ENCODE assay signal across 8 cellular contexts in genomic region chr2:113876503-113877387, GRCh38. TPM values are rescaled to one million over a fixed set of nuclear protein-coding genes. Genes with fewer than 3 reads are reported as not detected.
DNase-seq lines count a peak whose midpoint lies in the region; ATAC-seq and TF ChIP-seq lines count a peak whose summit lies in the region.

No MANE protein-coding gene starts in this region.

- peak; percentile 59; the same call in 1 of the 2 replicates for ATAC-seq in Panc1
- ATAC-seq in naive thymus-derived CD4-positive, alpha-beta T cell, result peak; percentile 90
- peak; percentile 28 to 62 for ATAC-seq in upper lobe of left lung (ENCODE audit: low FRiP score in 2 of 2)
- ATAC-seq in HG03354 (IDR thresholded peaks at IDR 0.05; ENCODE audit: poor library complexity, severe bottlenecking, unreplicated experiment), result no peak

- WGBS in upper lobe of left lung, 2 donors, result 71 to 76% methylated on average over 19 of the region's 19 CpGs

- H3K27ac Mint-ChIP-seq in naive thymus-derived CD4-positive, alpha-beta T cell, result peak overlapping the region; percentile 83 to 96 (median 92)
- H3K27ac Mint-ChIP-seq in endothelial cell (ENCODE audit: unreplicated experiment), result no peak overlapping the region

- no peaks in the 10 kb centered on the region for H3K9me3 ChIP-seq in Panc1 (ENCODE audit: control insufficient read depth, insufficient read depth, low read depth, low read length)
- no peaks in the 10 kb centered on the region for H3K9me3 ChIP-seq in naive thymus-derived CD4-positive, alpha-beta T cell (ENCODE audit: control insufficient read depth in 2 of 3, low read length in 3 of 3)
- no peaks in the 10 kb centered on the region for H3K9me3 ChIP-seq in upper lobe of left lung

- TF ChIP-seq CTCF in Panc1 (IDR thresholded peaks at IDR 0.05) (no peak), upper lobe of left lung (IDR thresholded peaks at IDR 0.05) (no peak), endothelial cell (IDR thresholded peaks at IDR 0.05; ENCODE audit: unreplicated experiment) (no peak)

- H3K36me3 ChIP-seq in Panc1 (ENCODE audit: control insufficient read depth, insufficient read depth, low read length), result no peaks in the 10 kb centered on the region
- H3K36me3 ChIP-seq in naive thymus-derived CD4-positive, alpha-beta T cell (ENCODE audit: control insufficient read depth in 2 of 3, insufficient read depth in 3 of 3, low read length in 3 of 3), result no peaks in the 10 kb centered on the region
- H3K36me3 ChIP-seq in upper lobe of left lung, result no peaks in the 10 kb centered on the region

- CTCF ChIA-PET in Panc1 (lab: Charles Lee), result no interaction called here
- CTCF ChIA-PET in naive thymus-derived CD4-positive, alpha-beta T cell (lab: Charles Lee), result interaction anchor here (0.7 to 2.2 kb wide), 3 partner anchors 12 to 96 kb away, joined by 3 to 7 read pairs (median 4); partner anchors contain the start of gene ACTR3

- no peak overlapping the region for H3K27ac ChIP-seq in Panc1 (ENCODE audit: low read length)
- peak overlapping the region; percentile 73 for H3K27ac ChIP-seq in naive thymus-derived CD4-positive, alpha-beta T cell (ENCODE audit: low read depth, low read length)
- H3K27ac ChIP-seq in upper lobe of left lung, result peak overlapping the region in 1 of 4 donors; percentile 39

- H3K9me3 Mint-ChIP-seq in naive thymus-derived CD4-positive, alpha-beta T cell, result no peaks in the 10 kb centered on the region
- no peaks in the 10 kb centered on the region for H3K9me3 Mint-ChIP-seq in endothelial cell (ENCODE audit: unreplicated experiment)

- peak overlapping the region; percentile 55 to 84 (median 72) for H3K4me3 Mint-ChIP-seq in naive thymus-derived CD4-positive, alpha-beta T cell
- no peak overlapping the region for H3K4me3 Mint-ChIP-seq in endothelial cell (ENCODE audit: unreplicated experiment)

- BruUV-seq in Panc1 (replicated peaks; lab: Mats Ljungman, UMichigan), result no TSS peak

- in situ Hi-C loops in Panc1 (cut with HindIII; ENCODE audit: low pct_unique_long_range_greater_than_20kb, low sequenced_read_pairs), result no loop called here

- POLR2A ChIA-PET in Panc1 (lab: Charles Lee), result no interaction called here
- POLR2A ChIA-PET in naive thymus-derived CD4-positive, alpha-beta T cell (lab: Charles Lee), result interaction anchor here (0.6 to 2.0 kb wide), 7 partner anchors 10 to 1698 kb away, joined by 3 to 7 read pairs (median 4); partner anchors contain the start of gene ACTR3

- no peaks in the 10 kb centered on the region for H3K27me3 ChIP-seq in Panc1 (ENCODE audit: control insufficient read depth, insufficient read depth, low read length)
- H3K27me3 ChIP-seq in naive thymus-derived CD4-positive, alpha-beta T cell (ENCODE audit: control insufficient read depth in 2 of 2, insufficient read depth in 2 of 2, low read length in 2 of 2), result no peaks in the 10 kb centered on the region
- H3K27me3 ChIP-seq in upper lobe of left lung, result no peaks in the 10 kb centered on the region

- peaks cover 38 to 69% (median 64%) of the 10 kb centered on the region in 7 donors for H3K4me1 Mint-ChIP-seq in naive thymus-derived CD4-positive, alpha-beta T cell
- peaks cover 16% of the 10 kb centered on the region for H3K4me1 Mint-ChIP-seq in endothelial cell (ENCODE audit: unreplicated experiment)

- intact Hi-C loops in Panc1 (cut with micrococcal nuclease; ENCODE audit: unreplicated experiment), result no loop called here
- intact Hi-C loops in naive thymus-derived CD4-positive, alpha-beta T cell (cut with micrococcal nuclease), result loop anchor here (1.0 to 2.0 kb wide), 3 partner anchors 13 to 120 kb away; partner anchors contain the start of gene SLC35F5 (in 1 of the 2)

- H3K4me1 ChIP-seq in Panc1 (ENCODE audit: control insufficient read depth, insufficient read depth, low read length) (peaks cover 12% of the 10 kb centered on the region), upper lobe of left lung (peaks cover 4 to 20% (median 17%) of the 10 kb centered on the region in 4 donors)
- peaks cover 4 to 23% of the 10 kb centered on the region in 2 donors for H3K4me1 ChIP-seq in naive thymus-derived CD4-positive, alpha-beta T cell (ENCODE audit: control insufficient read depth in 2 of 2, insufficient read depth in 2 of 2, low read length in 2 of 2)

- no peak overlapping the region for H3K4me3 ChIP-seq in Panc1 (ENCODE audit: low read depth in 2 of 2, low read length in 2 of 2)
- H3K4me3 ChIP-seq in naive thymus-derived CD4-positive, alpha-beta T cell (ENCODE audit: low read length), result no peak overlapping the region
- no peak overlapping the region for H3K4me3 ChIP-seq in upper lobe of left lung

- no peak for TF ChIP-seq POLR2A in upper lobe of left lung (IDR thresholded peaks at IDR 0.05)

- no peaks in the 10 kb centered on the region for H3K27me3 Mint-ChIP-seq in naive thymus-derived CD4-positive, alpha-beta T cell
- H3K27me3 Mint-ChIP-seq in endothelial cell (ENCODE audit: unreplicated experiment), result peaks cover 8% of the 10 kb centered on the region

- DNase-seq in DMS53 treated with DMSO at 0.1 percent for 48 hours (lab: John Stamatoyannopoulos, UW; ENCODE audit: unreplicated experiment) (peak; percentile 60), Panc1 (ENCODE audit: low read depth, low spot score) (no peak), upper lobe of left lung (peak in 1 of 2 donors; percentile 45), endothelial cell (ENCODE audit: low spot score) (no peak), KG1 (lab: John Stamatoyannopoulos, UW) (no peak)
- peak; percentile 85 for DNase-seq in activated effector memory CD4-positive, alpha-beta T cell treated with anti-CD3 and anti-CD28 coated beads, Interleukin-2, amount 50 U/mL, for 16 hours
- peak; percentile 31 to 93 (median 85) for DNase-seq in naive thymus-derived CD4-positive, alpha-beta T cell

- no peak for TF ChIP-seq EP300 in upper lobe of left lung (IDR thresholded peaks at IDR 0.05)

- H3K36me3 Mint-ChIP-seq in naive thymus-derived CD4-positive, alpha-beta T cell, result peaks cover 0 to 34% (median 5%) of the 10 kb centered on the region in 5 donors
- peaks cover 6% of the 10 kb centered on the region for H3K36me3 Mint-ChIP-seq in endothelial cell (ENCODE audit: low read depth, unreplicated experiment)

RNA-seq across cellular contexts. Expression of gene ACTR3, which starts 13.1 kb away (rescaled TPM):
- total RNA-seq in Panc1 (2021; ENCODE audit: unreplicated experiment) (347 TPM), upper lobe of left lung (100 to 1,000 TPM in 4 of 6 donors, 10 to 100 TPM in 2; 79.6 to 304 (median 139) TPM), endothelial cell (ENCODE audit: unreplicated experiment) (284 TPM)
- polyA plus RNA-seq in Panc1 (2012; ENCODE audit: insufficient read length), result 381 TPM
- 100 to 1,000 TPM; 172 to 612 (median 213) TPM for total RNA-seq in naive thymus-derived CD4-positive, alpha-beta T cell
- 100 to 1,000 TPM; 438 to 486 TPM for polyA plus RNA-seq in naive thymus-derived CD4-positive, alpha-beta T cell

Comparison
In these comparisons a context has a peak if more than half of its experiments do, and no peak if none do; other contexts are left out.
1. DNase-seq: peak in DMS53 treated with DMSO at 0.1 percent for 48 hours (single experiment), activated effector memory CD4-positive, alpha-beta T cell treated with anti-CD3 and anti-CD28 coated beads, Interleukin-2, amount 50 U/mL, for 16 hours (single experiment) and naive thymus-derived CD4-positive, alpha-beta T cell (9 of 9); none in Panc1 (single experiment), endothelial cell (single experiment) and KG1 (single experiment).